In genomic region chr16:27754788-27755690, GRCh38 we compare ENCODE assay signal across 1 cellular context.
TF ChIP-seq lines count a peak whose summit lies in the region.

No MANE protein-coding gene starts in this region.

TF ChIP-seq in HEK293, 187 proteins besides CTCF, POLR2A, EP300 and RAD21 (continued from another document):
- no peak for TF ChIP-seq TCF7L2 (IDR thresholded peaks at IDR 0.05; ENCODE audit: borderline replicate concordance, low read depth, low read length)
- TF ChIP-seq SCRT1 (tag by site-specific recombination; IDR thresholded peaks at IDR 0.05; ENCODE audit: borderline replicate concordance), result peak; percentile 69; the same call in 1 of the 2 replicates
- TF ChIP-seq ZFP37 (tag by site-specific recombination; IDR thresholded peaks at IDR 0.05), result no peak
